In the genomic region with DNA sequence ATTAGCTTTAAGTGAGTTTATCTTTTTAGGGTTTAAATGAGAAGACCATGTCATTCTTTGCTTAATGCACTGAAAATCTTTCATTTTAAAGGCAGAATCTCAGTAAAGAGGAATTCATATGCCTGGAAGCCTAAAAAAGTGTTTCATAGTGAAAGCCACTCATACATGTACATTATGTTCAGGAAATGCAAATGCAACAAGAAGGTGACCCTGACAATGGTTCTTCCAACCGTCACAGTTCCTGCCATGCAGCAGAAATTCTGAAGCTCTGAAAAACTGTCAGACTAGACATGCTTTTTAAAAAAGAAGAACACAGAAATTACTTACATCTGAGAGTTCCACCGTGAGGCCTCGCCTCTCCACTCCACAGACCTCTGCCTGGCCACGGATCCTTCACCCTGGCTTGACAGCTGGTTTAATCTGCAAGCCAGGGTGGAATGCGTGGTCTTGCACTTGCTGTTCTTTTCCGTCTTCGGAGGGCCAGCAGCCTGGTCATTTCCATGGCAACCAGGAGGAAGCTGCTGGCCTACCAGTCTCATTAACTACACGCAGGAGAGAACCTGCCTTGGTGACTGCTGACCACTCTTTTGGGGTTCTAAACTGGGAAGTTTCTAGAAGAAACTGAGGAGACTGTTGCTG, we compare ENCODE assay signal across 17 cellular contexts. TPM values are rescaled to one million over a fixed set of nuclear protein-coding genes. Genes with fewer than 3 reads are reported as not detected.
DNase-seq lines count a peak whose midpoint lies in the region; ATAC-seq lines count a peak whose summit lies in the region.
"Had no signal": no experiment of that assay in that cellular context is flagged by ENCODE, and none has a peak within 500 bp of the region (broad histone marks: within the 10 kb centered on the region; RNA-seq: fewer than 3 reads in every experiment).

No MANE protein-coding gene starts in this region.

- intact Hi-C loops in posterior vena cava (cut with DNase I), result no loop called here

- ATAC-seq in GM19397 (IDR thresholded peaks at IDR 0.05; ENCODE audit: unreplicated experiment), result no peak
- ATAC-seq: HCT116; stimulated activated naive CD8-positive, alpha-beta T cell treated with anti-CD3 and anti-CD28 coated beads, Interleukin-15, Interleukin-2, amounts not matched to agents 100 U/mL and 50 U/mL, for 24 hours had no signal

- DNase-seq in NCI-H748 (lab: John Stamatoyannopoulos, UW; ENCODE audit: unreplicated experiment), result peak; percentile 12
- DNase-seq in NCI-H748 treated with DMSO at 0.1 percent for 48 hours (lab: John Stamatoyannopoulos, UW), result no peak
- peak; percentile 6 for DNase-seq in SK-N-DZ (ENCODE audit: low spot score)
- peak; percentile 41 for DNase-seq in iPS-NIHi7 (ENCODE audit: extremely low spot score)
- peak; percentile 63 for DNase-seq in renal cortical epithelial cell (ENCODE audit: low read depth)
- DNase-seq in posterior vena cava (ENCODE audit: low spot score), result no peak
- DNase-seq in NCI-H128 (lab: John Stamatoyannopoulos, UW; ENCODE audit: unreplicated experiment), result no peak
- DNase-seq: activated CD4-positive, alpha-beta T cell treated with anti-CD3 and anti-CD28 coated beads for 48 hours; activated T-cell treated with anti-CD3 and anti-CD28 coated beads, Interleukin-2, amount 50 U/mL, for 24 hours; foreskin melanocyte; NCI-H1048; NK-92 treated with Interleukin-12 subunit alpha and Interleukin-12 subunit beta, amount 100 ng/mL, for 24 hours; SHP77 treated with DMSO at 0.1 percent for 48 hours; stimulated activated naive CD8-positive, alpha-beta T cell treated with anti-CD3 and anti-CD28 coated beads, Interleukin-15, Interleukin-2, amounts not matched to agents 100 U/mL and 50 U/mL, for 24 hours; upper lobe of left lung had no signal

RNA-seq across cellular contexts. Expression of gene PAXBP1, which starts 41.8 kb away (rescaled TPM):
- polyA plus RNA-seq in SK-N-DZ (2014; cell fraction: cytosol; rRNA removed), result 44.3 and 47.0 TPM in 2 replicates
- polyA plus RNA-seq in SK-N-DZ (2014; cell fraction: nucleus; rRNA removed), result 399 and 504 TPM in 2 replicates
- total RNA-seq in renal cortical epithelial cell, result 15.6 and 30.4 TPM in 2 replicates
- 10 to 100 TPM; 25.4 to 28.3 TPM for total RNA-seq in posterior vena cava

Comparison
In these comparisons a context has a peak if more than half of its experiments do, and no peak if none do; other contexts are left out.
1. DNase-seq: peak in NCI-H748 (single experiment), SK-N-DZ (single experiment), iPS-NIHi7 (single experiment) and renal cortical epithelial cell (single experiment); none in NCI-H748 treated with DMSO at 0.1 percent for 48 hours (single experiment), posterior vena cava (single experiment) and NCI-H128 (single experiment).